ENCODE assay signal across 8 cellular contexts in the genomic region with DNA sequence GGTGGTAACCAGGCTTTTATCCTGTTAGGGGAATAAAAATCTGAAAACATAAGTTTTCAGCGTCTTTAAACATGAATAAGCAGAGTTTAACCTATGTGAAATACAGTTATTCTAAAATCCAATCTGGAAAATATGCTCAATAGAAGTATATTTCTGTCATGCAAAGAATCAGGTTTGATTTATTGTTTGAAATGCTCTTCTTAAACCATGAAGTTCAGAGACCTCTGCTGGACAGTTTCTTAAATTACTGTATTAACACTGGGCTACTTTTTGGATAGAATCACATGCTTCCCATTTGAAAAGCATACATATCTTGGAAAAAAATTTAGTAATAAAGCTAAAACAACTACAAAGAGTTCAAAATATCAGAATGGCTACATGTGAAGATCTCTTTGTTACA. TPM values are rescaled to one million over a fixed set of nuclear protein-coding genes. Genes with fewer than 3 reads are reported as not detected.
DNase-seq lines count a peak whose midpoint lies in the region; ATAC-seq and TF ChIP-seq lines count a peak whose summit lies in the region.

No MANE protein-coding gene starts in this region.

- no peaks in the 10 kb centered on the region for H3K27me3 Mint-ChIP-seq in activated CD4-positive, alpha-beta T cell treated with anti-CD3 and anti-CD28 coated beads, Interleukin-2, amount 10 ng/mL, durations not matched to agents 24 days and 14 days

- H3K27ac Mint-ChIP-seq in activated CD4-positive, alpha-beta T cell treated with anti-CD3 and anti-CD28 coated beads, Interleukin-2, amount 10 ng/mL, durations not matched to agents 24 days and 14 days, result no peak overlapping the region

- no peak overlapping the region for H3K4me3 Mint-ChIP-seq in activated CD4-positive, alpha-beta T cell treated with anti-CD3 and anti-CD28 coated beads, Interleukin-2, amount 10 ng/mL, durations not matched to agents 24 days and 14 days

- H3K4me1 Mint-ChIP-seq in activated CD4-positive, alpha-beta T cell treated with anti-CD3 and anti-CD28 coated beads, Interleukin-2, amount 10 ng/mL, durations not matched to agents 24 days and 14 days, result no peaks in the 10 kb centered on the region

- no peak for ATAC-seq in HG02981 (IDR thresholded peaks at IDR 0.05; ENCODE audit: unreplicated experiment)

- H3K36me3 Mint-ChIP-seq in activated CD4-positive, alpha-beta T cell treated with anti-CD3 and anti-CD28 coated beads, Interleukin-2, amount 10 ng/mL, durations not matched to agents 24 days and 14 days (ENCODE audit: low read depth), result peaks cover 7% of the 10 kb centered on the region

- intact Hi-C loops in activated CD4-positive, alpha-beta T cell treated with anti-CD3 and anti-CD28 coated beads, Interleukin-2, amount 10 ng/mL, durations not matched to agents 24 days and 14 days (cut with micrococcal nuclease), result loop anchor here (1.0 kb wide), 1 partner anchor 305 kb away; no protein-coding TSS in a partner anchor

- in situ Hi-C loops in brain microvascular endothelial cell (cut with HindIII; ENCODE audit: low pct_ligation_motif_present, low sequenced_read_pairs), result no loop called here

- H3K27me3 ChIP-seq in brain microvascular endothelial cell (replicated peaks), result no peaks in the 10 kb centered on the region

- no peak overlapping the region for H3K4me3 ChIP-seq in brain microvascular endothelial cell (ENCODE audit: low read depth, low read length)

- no peaks in the 10 kb centered on the region for H3K36me3 ChIP-seq in brain microvascular endothelial cell (replicated peaks)

- no peaks in the 10 kb centered on the region for H3K9me3 Mint-ChIP-seq in activated CD4-positive, alpha-beta T cell treated with anti-CD3 and anti-CD28 coated beads, Interleukin-2, amount 10 ng/mL, durations not matched to agents 24 days and 14 days

- peak; percentile 46 for DNase-seq in activated CD4-positive, alpha-beta T cell treated with anti-CD3 and anti-CD28 coated beads, Interleukin-2, amount 10 ng/mL, durations not matched to agents 24 days and 14 days
- no peak for DNase-seq in activated CD4-positive, alpha-beta T cell treated with anti-CD3 and anti-CD28 coated beads, Interleukin-2, amount 50 U/mL, for 1 hour
- peak; percentile 61 for DNase-seq in NCI-H2029 treated with DMSO at 0.1 percent for 48 hours (lab: John Stamatoyannopoulos, UW)
- peak; percentile 6 for DNase-seq in brain microvascular endothelial cell
- DNase-seq in midbrain (lab: John Stamatoyannopoulos, UW), result peak; percentile 73
- no peak for DNase-seq in activated effector memory CD4-positive, alpha-beta T cell treated with Interleukin-2 at 50 U/mL for 16 hours
- DNase-seq in effector CD8-positive, alpha-beta T cell (lab: John Stamatoyannopoulos, UW), result no peak

- TF ChIP-seq CTCF in brain microvascular endothelial cell (IDR thresholded peaks at IDR 0.05; ENCODE audit: low read depth, low read length, missing control alignments), result peak; percentile 37

- H3K27ac ChIP-seq in brain microvascular endothelial cell, result no peak overlapping the region

RNA-seq across cellular contexts. Expression of a gene that starts 25.4 kb away (rescaled TPM):
- total RNA-seq in activated CD4-positive, alpha-beta T cell treated with anti-CD3 and anti-CD28 coated beads, Interleukin-2, amount 10 ng/mL, durations not matched to agents 24 days and 14 days, result 26.8 and 29.6 TPM in 2 replicates

RNA-seq across cellular contexts. Expression of a gene that starts 25.6 kb away (rescaled TPM):
- 31.0 and 35.7 TPM in 2 replicates for total RNA-seq in activated CD4-positive, alpha-beta T cell treated with anti-CD3 and anti-CD28 coated beads, Interleukin-2, amount 10 ng/mL, durations not matched to agents 24 days and 14 days

Comparison
In these comparisons a context has a peak if more than half of its experiments do, and no peak if none do; other contexts are left out.
1. DNase-seq: peak in activated CD4-positive, alpha-beta T cell treated with anti-CD3 and anti-CD28 coated beads, Interleukin-2, amount 10 ng/mL, durations not matched to agents 24 days and 14 days (single experiment), NCI-H2029 treated with DMSO at 0.1 percent for 48 hours (single experiment), brain microvascular endothelial cell (single experiment) and midbrain (single experiment); none in activated CD4-positive, alpha-beta T cell treated with anti-CD3 and anti-CD28 coated beads, Interleukin-2, amount 50 U/mL, for 1 hour (single experiment), activated effector memory CD4-positive, alpha-beta T cell treated with Interleukin-2 at 50 U/mL for 16 hours (single experiment) and effector CD8-positive, alpha-beta T cell (single experiment).